1 cellular context compared by ENCODE assay signal in the genomic region with DNA sequence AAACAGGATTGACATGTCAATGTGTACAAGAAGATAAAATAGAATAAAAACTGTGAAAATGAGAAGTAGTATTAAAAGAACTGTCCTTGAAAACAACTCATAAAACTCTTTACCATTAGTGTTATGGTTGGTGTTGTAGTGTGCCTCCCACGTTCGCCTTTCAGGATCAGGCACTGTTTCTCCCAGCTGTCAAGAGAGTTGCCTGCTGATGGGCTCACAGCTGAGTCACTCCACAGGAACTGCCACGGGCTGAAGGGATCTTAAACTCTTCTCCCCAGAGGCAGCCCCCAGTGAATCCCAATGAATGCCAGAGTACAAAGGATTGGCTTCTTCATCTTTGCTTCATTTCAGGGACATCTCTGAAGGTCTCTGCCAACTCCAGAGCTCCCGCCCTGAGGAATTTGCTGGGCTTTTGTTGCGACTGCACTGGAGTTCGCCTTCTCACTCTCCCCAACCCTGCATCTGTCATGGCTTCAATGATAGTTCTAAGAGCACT.
TF ChIP-seq lines count a peak whose summit lies in the region.

No MANE protein-coding gene starts in this region.

TF ChIP-seq in GM12878, 131 proteins besides CTCF, POLR2A, EP300 and RAD21 (continued from another document):
- TF ChIP-seq, protein P1, sequence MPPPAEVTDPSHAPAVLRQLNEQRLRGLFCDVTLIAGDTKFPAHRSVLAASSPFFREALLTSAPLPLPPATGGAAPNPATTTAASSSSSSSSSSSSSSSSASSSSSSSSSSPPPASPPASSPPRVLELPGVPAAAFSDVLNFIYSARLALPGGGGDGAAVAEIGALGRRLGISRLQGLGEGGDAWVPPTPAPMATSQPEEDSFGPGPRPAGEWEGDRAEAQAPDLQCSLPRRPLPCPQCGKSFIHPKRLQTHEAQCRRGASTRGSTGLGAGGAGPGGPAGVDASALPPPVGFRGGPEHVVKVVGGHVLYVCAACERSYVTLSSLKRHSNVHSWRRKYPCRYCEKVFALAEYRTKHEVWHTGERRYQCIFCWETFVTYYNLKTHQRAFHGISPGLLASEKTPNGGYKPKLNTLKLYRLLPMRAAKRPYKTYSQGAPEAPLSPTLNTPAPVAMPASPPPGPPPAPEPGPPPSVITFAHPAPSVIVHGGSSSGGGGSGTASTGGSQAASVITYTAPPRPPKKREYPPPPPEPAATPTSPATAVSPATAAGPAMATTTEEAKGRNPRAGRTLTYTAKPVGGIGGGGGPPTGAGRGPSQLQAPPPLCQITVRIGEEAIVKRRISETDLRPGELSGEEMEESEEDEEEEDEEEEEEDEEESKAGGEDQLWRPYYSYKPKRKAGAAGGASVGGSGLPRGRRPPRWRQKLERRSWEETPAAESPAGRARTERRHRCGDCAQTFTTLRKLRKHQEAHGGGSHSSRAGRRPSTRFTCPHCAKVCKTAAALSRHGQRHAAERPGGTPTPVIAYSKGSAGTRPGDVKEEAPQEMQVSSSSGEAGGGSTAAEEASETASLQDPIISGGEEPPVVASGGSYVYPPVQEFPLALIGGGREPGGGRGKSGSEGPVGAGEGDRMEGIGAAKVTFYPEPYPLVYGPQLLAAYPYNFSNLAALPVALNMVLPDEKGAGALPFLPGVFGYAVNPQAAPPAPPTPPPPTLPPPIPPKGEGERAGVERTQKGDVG (CRISPR knock-in tag; IDR thresholded peaks at IDR 0.05) = no peak
- TF ChIP-seq, protein P2, sequence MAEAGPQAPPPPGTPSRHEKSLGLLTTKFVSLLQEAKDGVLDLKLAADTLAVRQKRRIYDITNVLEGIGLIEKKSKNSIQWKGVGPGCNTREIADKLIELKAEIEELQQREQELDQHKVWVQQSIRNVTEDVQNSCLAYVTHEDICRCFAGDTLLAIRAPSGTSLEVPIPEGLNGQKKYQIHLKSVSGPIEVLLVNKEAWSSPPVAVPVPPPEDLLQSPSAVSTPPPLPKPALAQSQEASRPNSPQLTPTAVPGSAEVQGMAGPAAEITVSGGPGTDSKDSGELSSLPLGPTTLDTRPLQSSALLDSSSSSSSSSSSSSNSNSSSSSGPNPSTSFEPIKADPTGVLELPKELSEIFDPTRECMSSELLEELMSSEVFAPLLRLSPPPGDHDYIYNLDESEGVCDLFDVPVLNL (IDR thresholded peaks at IDR 0.05; ENCODE audit: low read depth, low read length) = no peak
- no peak for TF ChIP-seq PML (IDR thresholded peaks at IDR 0.05; ENCODE audit: low read length)
